Comparison of ENCODE assay signal across 9 cellular contexts in genomic region chr10:79047875-79048638, GRCh38. TPM values are rescaled to one million over a fixed set of nuclear protein-coding genes. Genes with fewer than 3 reads are reported as not detected.
DNase-seq lines count a peak whose midpoint lies in the region; ATAC-seq and TF ChIP-seq lines count a peak whose summit lies in the region.
"Had no signal": no experiment of that assay in that cellular context is flagged by ENCODE, and none has a peak within 500 bp of the region (broad histone marks: within the 10 kb centered on the region; RNA-seq: fewer than 3 reads in every experiment).

No MANE protein-coding gene starts in this region.

- H3K4me3 ChIP-seq in HL-60 (replicated peaks; ENCODE audit: insufficient read depth, low read length) (no peak overlapping the region), heart left ventricle (peak overlapping the region in 1 of 12 donors; percentile 43)
- H3K4me3 ChIP-seq: hepatocyte had no signal

- WGBS in heart left ventricle, 4 donors = 59 to 79% (median 65%) methylated on average over 13 of the region's 13 CpGs

- no peaks in the 10 kb centered on the region for H3K9me3 Mint-ChIP-seq in stimulated activated memory B cell treated with anti-CD40 and anti-IgM and Interleukin-4, amounts not matched to agents 10 μg/mL and 1 μg/mL and 100 μg/mL, for 72 hours
- H3K9me3 Mint-ChIP-seq in type B pancreatic cell = no peaks in the 10 kb centered on the region

- H3K4me1 Mint-ChIP-seq in stimulated activated memory B cell treated with anti-CD40 and anti-IgM and Interleukin-4, amounts not matched to agents 10 μg/mL and 1 μg/mL and 100 μg/mL, for 72 hours = peaks cover 23% of the 10 kb centered on the region
- peaks cover 37% of the 10 kb centered on the region for H3K4me1 Mint-ChIP-seq in type B pancreatic cell (ENCODE audit: unreplicated experiment)

- no peak for TF ChIP-seq CTCF in HL-60 (IDR thresholded peaks at IDR 0.05; ENCODE audit: insufficient read depth, low read length)
- TF ChIP-seq CTCF in heart left ventricle (IDR thresholded peaks at IDR 0.05) = no peak
- TF ChIP-seq CTCF in type B pancreatic cell (conservative IDR thresholded peaks at IDR 0.05) = no peak

- intact Hi-C loops in heart left ventricle (cut with DNase I) = no loop called here

- peak in 2 of 4 donors; percentile 10 to 62 for ATAC-seq in heart left ventricle
- ATAC-seq in stimulated activated memory B cell treated with anti-CD40 and anti-IgM and Interleukin-4, amounts not matched to agents 10 μg/mL and 1 μg/mL and 100 μg/mL, for 72 hours = peak; percentile 13
- ATAC-seq in HG02840 (IDR thresholded peaks at IDR 0.05; ENCODE audit: low FRiP score, unreplicated experiment) = no peak
- no peak for ATAC-seq in HG02973 (IDR thresholded peaks at IDR 0.05; ENCODE audit: unreplicated experiment)

- H3K27me3 Mint-ChIP-seq in stimulated activated memory B cell treated with anti-CD40 and anti-IgM and Interleukin-4, amounts not matched to agents 10 μg/mL and 1 μg/mL and 100 μg/mL, for 72 hours = peaks cover 19% of the 10 kb centered on the region
- H3K27me3 Mint-ChIP-seq in type B pancreatic cell = no peaks in the 10 kb centered on the region

- H3K27ac Mint-ChIP-seq in stimulated activated memory B cell treated with anti-CD40 and anti-IgM and Interleukin-4, amounts not matched to agents 10 μg/mL and 1 μg/mL and 100 μg/mL, for 72 hours = peak overlapping the region; percentile 83
- H3K27ac Mint-ChIP-seq in type B pancreatic cell = no peak overlapping the region

- H3K27ac ChIP-seq in HL-60 (replicated peaks) (peak overlapping the region; percentile 54), heart left ventricle (peak overlapping the region in 4 of 12 donors; percentile 6 to 91 (median 36))
- H3K27ac ChIP-seq: hepatocyte had no signal

- TF ChIP-seq POLR2A in heart left ventricle (IDR thresholded peaks at IDR 0.05) = no peak

- H3K36me3 ChIP-seq in heart left ventricle = no peaks in the 10 kb centered on the region

- DNase-seq in HL-60 (ENCODE audit: low read depth in 1 of 2, low spot score in 1 of 2) (peak in 1 of 2 experiments; percentile 75), heart left ventricle (peak in 3 of 5 donors; percentile 44 to 72 (median 44)), globus pallidus (ENCODE audit: low spot score) (no peak), type B pancreatic cell (ENCODE audit: extremely low spot score, unreplicated experiment) (no peak)
- DNase-seq in activated CD4-positive, CD25-positive, alpha-beta regulatory T cell treated with anti-CD3 and anti-CD28 coated beads, Interleukin-2, amount 50 U/mL, for 72 hours = peak; percentile 40

- H3K4me3 Mint-ChIP-seq in stimulated activated memory B cell treated with anti-CD40 and anti-IgM and Interleukin-4, amounts not matched to agents 10 μg/mL and 1 μg/mL and 100 μg/mL, for 72 hours = peak overlapping the region; percentile 50
- H3K4me3 Mint-ChIP-seq in type B pancreatic cell = no peak overlapping the region

- H3K27me3 ChIP-seq in HL-60 (ENCODE audit: insufficient read depth, poor library complexity, severe bottlenecking) (no peaks in the 10 kb centered on the region), heart left ventricle (no peaks in the 10 kb centered on the region)
- H3K27me3 ChIP-seq: hepatocyte had no signal

- peaks cover 0 to 44% (median 9%) of the 10 kb centered on the region in 12 donors for H3K4me1 ChIP-seq in heart left ventricle

- peaks cover 0 to 1% (median 0%) of the 10 kb centered on the region in 12 donors for H3K9me3 ChIP-seq in heart left ventricle

- H3K36me3 Mint-ChIP-seq in stimulated activated memory B cell treated with anti-CD40 and anti-IgM and Interleukin-4, amounts not matched to agents 10 μg/mL and 1 μg/mL and 100 μg/mL, for 72 hours = no peaks in the 10 kb centered on the region
- H3K36me3 Mint-ChIP-seq in type B pancreatic cell = no peaks in the 10 kb centered on the region

RNA-seq across cellular contexts. Expression of gene ZMIZ1, which starts 20.7 kb away (rescaled TPM):
- total RNA-seq in heart left ventricle (10 to 100 TPM; 39.8 to 75.4 (median 50.5) TPM), type B pancreatic cell (ENCODE audit: low replicate concordance) (62.2 and 102 TPM in 2 replicates)
- 10 to 100 TPM; 19.7 to 45.7 TPM for polyA plus RNA-seq in heart left ventricle

Comparison
In these comparisons a context has a peak if more than half of its experiments do, and no peak if none do; other contexts are left out.
1. DNase-seq: peak in activated CD4-positive, CD25-positive, alpha-beta regulatory T cell treated with anti-CD3 and anti-CD28 coated beads, Interleukin-2, amount 50 U/mL, for 72 hours (single experiment) and heart left ventricle (3 of 5); none in globus pallidus (single experiment) and type B pancreatic cell (single experiment).